In genomic region chr10:3222068-3222467, GRCh38 we compare ENCODE assay signal across 1 cellular context.
TF ChIP-seq lines count a peak whose summit lies in the region.

No MANE protein-coding gene starts in this region.

TF ChIP-seq in A549, 52 proteins besides CTCF, POLR2A, EP300 and RAD21 (continued from another document):
- TF ChIP-seq REST (IDR thresholded peaks at IDR 0.05) (no peak), ZNF302 (CRISPR knock-in tag; IDR thresholded peaks at IDR 0.05) (no peak)
